ENCODE assay signal across 20 cellular contexts in the genomic region with DNA sequence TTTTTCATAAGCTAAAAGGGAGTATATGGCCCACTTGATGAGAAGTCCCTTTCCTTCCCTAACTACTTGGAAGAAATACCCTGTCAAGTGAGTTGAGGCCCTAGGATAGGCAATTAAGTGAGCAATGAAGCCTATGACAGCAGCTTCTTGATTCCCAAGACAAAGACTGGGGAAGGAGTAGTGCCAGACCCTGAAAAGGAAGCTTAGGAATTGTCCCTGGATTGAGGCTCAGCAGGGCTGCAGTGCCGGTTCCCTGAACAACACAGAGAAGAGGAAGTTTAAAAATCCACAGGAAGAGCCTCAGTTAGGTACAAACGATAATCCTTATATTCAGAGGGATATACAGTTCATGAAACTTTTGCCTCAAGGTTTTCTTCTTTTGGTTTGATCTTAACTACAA.
DNase-seq lines count a peak whose midpoint lies in the region; ATAC-seq, FAIRE-seq and TF ChIP-seq lines count a peak whose summit lies in the region.
"Had no signal": no experiment of that assay in that cellular context is flagged by ENCODE, and none has a peak within 500 bp of the region (broad histone marks: within the 10 kb centered on the region; RNA-seq: fewer than 3 reads in every experiment).

No MANE protein-coding gene starts in this region.

- WGBS in IMR-90 (ENCODE audit: extremely low coverage in 2 of 2, insufficient read length in 1 of 2), 2 experiments, result no CpG with 5 or more reads among the region's 2 CpGs
- 22% methylated on average over 1 of the region's 2 CpGs for WGBS in mesenchymal stem cell

- TF ChIP-seq POLR2A in IMR-90 (IDR thresholded peaks at IDR 0.05; ENCODE audit: low read depth, low read length) (no peak), GM12891 (IDR thresholded peaks at IDR 0.05; ENCODE audit: low read depth, low read length) (no peak)

- H3K9me3 Mint-ChIP-seq in osteocyte (ENCODE audit: unreplicated experiment), result no peaks in the 10 kb centered on the region
- H3K9me3 Mint-ChIP-seq: CD4-positive, alpha-beta T cell had no signal

- H3K18ac ChIP-seq in IMR-90 (ENCODE audit: low read depth, low read length) (peak overlapping the region; percentile 78), mesenchymal stem cell (ENCODE audit: low read depth in 1 of 2, low read length in 2 of 2) (peak overlapping the region; percentile 34 to 46)

- H2BK15ac ChIP-seq in IMR-90 (ENCODE audit: low read depth, low read length) (peak overlapping the region; percentile 83; the same call in 1 of the 3 replicates), mesenchymal stem cell (ENCODE audit: low read depth, poor library complexity, severe bottlenecking) (no peak overlapping the region)

- no peaks in the 10 kb centered on the region for H4K20me1 ChIP-seq in IMR-90 (ENCODE audit: insufficient read depth, low read length)

- H3K79me1 ChIP-seq in IMR-90 (ENCODE audit: low read depth in 1 of 2, low read length in 2 of 2) (no peaks in the 10 kb centered on the region), mesenchymal stem cell (replicated peaks; ENCODE audit: low read length, poor library complexity, severe bottlenecking) (no peaks in the 10 kb centered on the region)

- no peak for FAIRE-seq in GM12891 (lab: Jason Lieb, UNC)
- FAIRE-seq: GM19239, H1, RCC 7860 had no signal

- H2BK5ac ChIP-seq in IMR-90 (ENCODE audit: low read depth, low read length, poor library complexity, severe bottlenecking) (peak overlapping the region; percentile 69), mesenchymal stem cell (ENCODE audit: low read depth, low read length, poor library complexity, severe bottlenecking) (no peak overlapping the region)

- H2AK5ac ChIP-seq in IMR-90 (ENCODE audit: low read depth, low read length) (no peak overlapping the region), mesenchymal stem cell (ENCODE audit: low read length, severe bottlenecking) (peak overlapping the region; percentile 46)

- H3K9ac ChIP-seq in IMR-90 (ENCODE audit: low read depth, low read length), result peak overlapping the region; percentile 57
- H3K9ac ChIP-seq in endocrine pancreas (ENCODE audit: control insufficient read depth, insufficient read depth, low read length), result no peak overlapping the region
- H3K9ac ChIP-seq in mesenchymal stem cell (ENCODE audit: low read length), result no peak overlapping the region

- no peaks in the 10 kb centered on the region for H3K36me3 ChIP-seq in IMR-90 (ENCODE audit: control insufficient read depth, insufficient read depth, low read length)
- no peaks in the 10 kb centered on the region for H3K36me3 ChIP-seq in endocrine pancreas (ENCODE audit: control insufficient read depth, insufficient read depth, low read length)
- H3K36me3 ChIP-seq in mesenchymal stem cell (ENCODE audit: control insufficient read depth in 1 of 2, insufficient read depth in 2 of 2, low read depth in 1 of 2, low read length in 2 of 2), result no peaks in the 10 kb centered on the region

- H3K4ac ChIP-seq in IMR-90 (ENCODE audit: low read depth, low read length) (peak overlapping the region; percentile 30; the same call in 1 of the 2 replicates), mesenchymal stem cell (ENCODE audit: low read depth in 1 of 2, low read length in 2 of 2) (peak overlapping the region in 1 of 2 experiments; percentile 42)

- H3K4me3 ChIP-seq in IMR-90 (ENCODE audit: insufficient read depth, low read depth, low read length) (no peak overlapping the region; the same call in 1 of the 2 replicates), endocrine pancreas (ENCODE audit: control insufficient read depth, insufficient read depth, low read length) (peak overlapping the region; percentile 84), mesenchymal stem cell (ENCODE audit: insufficient read depth in 1 of 2, low read depth in 1 of 2, low read length in 2 of 2) (no peak overlapping the region)

- in situ Hi-C loops in IMR-90 (cut with MboI; ENCODE audit: low sequenced_read_pairs), result no loop called here

- dilution Hi-C loops in IMR-90 (cut with HindIII; ENCODE audit: low sequenced_read_pairs, unreplicated experiment), result no loop called here

- peak overlapping the region; percentile 81 for H3K4me2 ChIP-seq in IMR-90 (ENCODE audit: low read depth, low read length)
- H3K4me2 ChIP-seq in mesenchymal stem cell (ENCODE audit: low read length, poor library complexity, severe bottlenecking), result no peak overlapping the region

- no peaks in the 10 kb centered on the region for H3K27me3 Mint-ChIP-seq in osteocyte (ENCODE audit: unreplicated experiment)

- peak overlapping the region; percentile 86 for H4K5ac ChIP-seq in IMR-90 (ENCODE audit: low read depth, low read length)

- H3K36me3 Mint-ChIP-seq in osteocyte (ENCODE audit: unreplicated experiment), result no peaks in the 10 kb centered on the region

- H4K8ac ChIP-seq in IMR-90 (ENCODE audit: low read depth in 2 of 2, low read length in 2 of 2) (peak overlapping the region; percentile 32 to 71), mesenchymal stem cell (ENCODE audit: low read length) (peak overlapping the region; percentile 8)

- no peak overlapping the region for H2BK12ac ChIP-seq in mesenchymal stem cell (ENCODE audit: low read length in 2 of 2)

- peak overlapping the region; percentile 19; the same call in 1 of the 2 replicates for H4K91ac ChIP-seq in IMR-90 (ENCODE audit: insufficient read depth, low read depth, low read length)
- no peak overlapping the region for H4K91ac ChIP-seq in mesenchymal stem cell (ENCODE audit: low read length)

- H3K4me1 Mint-ChIP-seq in osteocyte (ENCODE audit: unreplicated experiment), result peaks cover 32% of the 10 kb centered on the region

- intact Hi-C loops in IMR-90 (cut with micrococcal nuclease), result loop anchor here (5.0 kb wide), 1 partner anchor 121 kb away; no protein-coding TSS in a partner anchor

- CTCF ChIA-PET in IMR-90 (lab: Yijun Ruan, JAX), result no interaction called here

- POLR2A ChIA-PET in IMR-90 (lab: Charles Lee; ENCODE audit: unreplicated experiment), result no interaction called here

- no peak for TF ChIP-seq CTCF in IMR-90 (conservative IDR thresholded peaks at IDR 0.05; ENCODE audit: low read depth, low read length)
- no peak for TF ChIP-seq CTCF in osteocyte (IDR thresholded peaks at IDR 0.05)

- no peak overlapping the region for H3K4me3 Mint-ChIP-seq in osteocyte (ENCODE audit: unreplicated experiment)
- H3K4me3 Mint-ChIP-seq: B cell; CD4-positive, alpha-beta T cell had no signal

- ATAC-seq in IMR-90 (ENCODE audit: low read depth) (peak; percentile 16; the same call in 1 of the 2 replicates), GM21825 (IDR thresholded peaks at IDR 0.05; ENCODE audit: unreplicated experiment) (no peak)

- H2AFZ ChIP-seq in IMR-90 (replicated peaks; ENCODE audit: low read length, poor library complexity) (peak overlapping the region; percentile 67), mesenchymal stem cell (ENCODE audit: low read depth, low read length) (peak overlapping the region; percentile 78)

- TF ChIP-seq RAD21 in IMR-90 (IDR thresholded peaks at IDR 0.05; ENCODE audit: low read length), result no peak

- no peak for DNase-seq in IMR-90
- DNase-seq in mesenchymal stem cell, result no peak
- no peak for DNase-seq in osteocyte (ENCODE audit: extremely low spot score, unreplicated experiment)
- DNase-seq in NCI-H446 (lab: John Stamatoyannopoulos, UW), result no peak
- DNase-seq in HUDEP-2 (lab: John Stamatoyannopoulos, UW; ENCODE audit: unreplicated experiment in 76 of 76), result no peak
- DNase-seq in GM12891 (ENCODE audit: insufficient read length, low spot score), result no peak
- DNase-seq: ACHN; Calu3; CD4-positive, alpha-beta T cell; DMS79; NCI-H1930; NCI-H2171 treated with DMSO at 0.1 percent for 48 hours; NCI-H510A; SIG-M5 had no signal

- peak overlapping the region; percentile 72 for H3K27ac Mint-ChIP-seq in osteocyte (ENCODE audit: unreplicated experiment)
- H3K27ac Mint-ChIP-seq: B cell; CD4-positive, alpha-beta T cell had no signal

- H3K27me3 ChIP-seq in IMR-90 (ENCODE audit: control insufficient read depth, insufficient read depth, low read length) (no peaks in the 10 kb centered on the region), endocrine pancreas (ENCODE audit: control insufficient read depth, insufficient read depth, low read length) (no peaks in the 10 kb centered on the region), mesenchymal stem cell (ENCODE audit: control insufficient read depth in 1 of 2, insufficient read depth in 1 of 2, low read length in 2 of 2) (no peaks in the 10 kb centered on the region)

- H3K23ac ChIP-seq in IMR-90 (ENCODE audit: low read depth, low read length), result peak overlapping the region; percentile 33; the same call in 1 of the 2 replicates
- H3K23ac ChIP-seq in mesenchymal stem cell (ENCODE audit: low read length in 2 of 2), result no peak overlapping the region

- no TSS peak for BruUV-seq in IMR-90 (replicated peaks; lab: Mats Ljungman, UMichigan)

- peak overlapping the region; percentile 69; the same call in 1 of the 2 replicates for H3K27ac ChIP-seq in IMR-90 (ENCODE audit: insufficient read depth, low read length)
- H3K27ac ChIP-seq in mesenchymal stem cell (ENCODE audit: low read length, poor library complexity, severe bottlenecking), result peak overlapping the region; percentile 39

- H3K14ac ChIP-seq in IMR-90 (replicated peaks; ENCODE audit: low read depth, low read length) (no peak overlapping the region; the same call in 1 of the 2 replicates), mesenchymal stem cell (ENCODE audit: low read length in 2 of 2) (no peak overlapping the region)

- H2BK120ac ChIP-seq in IMR-90 (ENCODE audit: low read depth, low read length) (peak overlapping the region; percentile 63), mesenchymal stem cell (ENCODE audit: low read depth, low read length) (no peak overlapping the region)

- no peaks in the 10 kb centered on the region for H3K9me3 ChIP-seq in IMR-90 (ENCODE audit: control insufficient read depth, insufficient read depth, low read length)
- no peaks in the 10 kb centered on the region for H3K9me3 ChIP-seq in endocrine pancreas (ENCODE audit: control insufficient read depth, low read length)
- H3K9me3 ChIP-seq in mesenchymal stem cell (ENCODE audit: control insufficient read depth, low read length), result no peaks in the 10 kb centered on the region

- H2AK9ac ChIP-seq in IMR-90 (replicated peaks; ENCODE audit: low read depth, low read length, poor library complexity), result no peak overlapping the region

- H3K9me1 ChIP-seq in IMR-90 (ENCODE audit: insufficient read depth, low read length), result 0 out of 2 replicates have a peak, but pooled peaks cover 2% of the 10 kb centered on the region

- H3K4me1 ChIP-seq in IMR-90 (ENCODE audit: control insufficient read depth, insufficient read depth, low read length) (peaks cover 4% of the 10 kb centered on the region; the same call in 1 of the 2 replicates), endocrine pancreas (ENCODE audit: control insufficient read depth, insufficient read depth, low read length) (peaks cover 7% of the 10 kb centered on the region), mesenchymal stem cell (ENCODE audit: control insufficient read depth, insufficient read depth, low read depth, low read length) (peaks cover 6% of the 10 kb centered on the region)

- peak overlapping the region; percentile 50 for H2BK20ac ChIP-seq in IMR-90 (ENCODE audit: low read depth, low read length)

- H3K56ac ChIP-seq in IMR-90 (ENCODE audit: extremely low read depth, insufficient read depth, low read length), result no peak overlapping the region

TF ChIP-seq in IMR-90, 13 proteins besides CTCF, POLR2A, EP300 and RAD21 (continues in another document):
- no peak for TF ChIP-seq NFE2L2 (IDR thresholded peaks at IDR 0.05; ENCODE audit: low read depth, low read length)

TF ChIP-seq in GM12891, 5 proteins besides CTCF, POLR2A, EP300 and RAD21 (continues in another document):
- TF ChIP-seq POLR2AphosphoS5 (IDR thresholded peaks at IDR 0.05; ENCODE audit: low read depth, low read length), result no peak
